Comparison of ENCODE assay signal across 19 cellular contexts in genomic region chr1:170910273-170910672, GRCh38. TPM values are rescaled to one million over a fixed set of nuclear protein-coding genes. Genes with fewer than 3 reads are reported as not detected.
DNase-seq lines count a peak whose midpoint lies in the region; ATAC-seq and TF ChIP-seq lines count a peak whose summit lies in the region.
"Had no signal": no experiment of that assay in that cellular context is flagged by ENCODE, and none has a peak within 500 bp of the region (broad histone marks: within the 10 kb centered on the region; RNA-seq: fewer than 3 reads in every experiment).

No MANE protein-coding gene starts in this region.

- H3K4me1 ChIP-seq in GM23248 (ENCODE audit: insufficient read depth) (peaks cover 17% of the 10 kb centered on the region), aorta (ENCODE audit: control insufficient read depth in 1 of 2, insufficient read depth in 2 of 2, low read length in 2 of 2) (no peaks in the 10 kb centered on the region)
- H3K4me1 ChIP-seq: lower lobe of right lung had no signal

- H3K79me2 ChIP-seq in GM23248 (ENCODE audit: insufficient read depth) = no peaks in the 10 kb centered on the region

- peak overlapping the region; percentile 63 for H3K27ac ChIP-seq in GM23248
- H3K27ac ChIP-seq in aorta (ENCODE audit: low read depth in 1 of 2, low read length in 2 of 2) = no peak overlapping the region
- H3K27ac ChIP-seq: lower lobe of right lung had no signal

- in situ Hi-C loops in GM23248 (cut with MboI) = no loop called here

- intact Hi-C loops in aorta (cut with DNase I) = no loop called here

- H3K27me3 ChIP-seq in GM23248 (replicated peaks; ENCODE audit: insufficient read depth) (no peaks in the 10 kb centered on the region), aorta (ENCODE audit: control insufficient read depth in 1 of 2, insufficient read depth in 2 of 2, low read length in 1 of 2) (no peaks in the 10 kb centered on the region)

- 0 out of 2 replicates have a peak overlapping the region, but pooled peaks have one; percentile 22 for H2AFZ ChIP-seq in GM23248

- no peak for TF ChIP-seq CTCF in fibroblast of the aortic adventitia (IDR thresholded peaks at IDR 0.05; ENCODE audit: insufficient read depth, low read length)

- H3F3A ChIP-seq in GM23248 (ENCODE audit: insufficient read depth) = peaks cover 25% of the 10 kb centered on the region

- no peak overlapping the region for H3K9ac ChIP-seq in GM23248

- H3K9me2 ChIP-seq in GM23248 (ENCODE audit: insufficient read depth) = no peaks in the 10 kb centered on the region

- H3K9me3 ChIP-seq in GM23248 (ENCODE audit: low read depth) = no peaks in the 10 kb centered on the region
- H3K9me3 ChIP-seq in aorta (ENCODE audit: control insufficient read depth, low read length) = no peaks in the 10 kb centered on the region
- H3K9me3 ChIP-seq: lower lobe of right lung had no signal

- H3K4me2 ChIP-seq in GM23248 (ENCODE audit: unreplicated experiment) = peak overlapping the region; percentile 37

- ATAC-seq in aorta (ENCODE audit: low FRiP score) = peak; percentile 38
- ATAC-seq in GM21360 (IDR thresholded peaks at IDR 0.05; ENCODE audit: unreplicated experiment) = no peak
- ATAC-seq: GM12878; lower lobe of right lung; naive thymus-derived CD4-positive, alpha-beta T cell had no signal

- H3K36me3 ChIP-seq in GM23248 (ENCODE audit: low read depth) = no peaks in the 10 kb centered on the region
- H3K36me3 ChIP-seq in aorta (ENCODE audit: control insufficient read depth in 1 of 2, insufficient read depth in 2 of 2, low read length in 1 of 2) = no peaks in the 10 kb centered on the region
- H3K36me3 ChIP-seq: lower lobe of right lung had no signal

- no peak overlapping the region for H3K4me3 ChIP-seq in GM23248
- no peak overlapping the region for H3K4me3 ChIP-seq in fibroblast of the aortic adventitia (ENCODE audit: low read depth, low read length)
- H3K4me3 ChIP-seq in aorta (ENCODE audit: low read length in 2 of 2) = no peak overlapping the region
- H3K4me3 ChIP-seq: GM12878, lower lobe of right lung had no signal

- DNase-seq in GM23248 = peak; percentile 86
- DNase-seq in amniotic epithelial cell (ENCODE audit: low read depth) = peak; percentile 67
- peak; percentile 73 for DNase-seq in fibroblast of the aortic adventitia (ENCODE audit: low read depth)
- no peak for DNase-seq in aorta
- no peak for DNase-seq in activated CD4-positive, alpha-beta T cell treated with anti-CD3 and anti-CD28 coated beads for 4 hours
- no peak for DNase-seq in NCI-H1105 (lab: John Stamatoyannopoulos, UW)
- DNase-seq: activated B cell treated with CpG ODN at 0.5 μM for 24 hours; CD4-positive, CD25-positive, alpha-beta regulatory T cell; H9; lower lobe of right lung; naive thymus-derived CD4-positive, alpha-beta T cell; NCI-H2171; NCI-H774; substantia nigra had no signal

- no peaks in the 10 kb centered on the region for H4K20me1 ChIP-seq in GM23248 (ENCODE audit: insufficient read depth)

RNA-seq across cellular contexts. Expression of gene MROH9, which starts 25.1 kb away (rescaled TPM):
- total RNA-seq in GM23248 (2014; rRNA removed; shearing (Covaris generic)) = 0.25 TPM in 1 of 2 replicates, not detected in the other
- polyA plus RNA-seq in GM23248 (2016; fragmentation: Nextera tagmentation; extraction: Ambion mirVana) (0.16 TPM in 1 of 2 replicates, not detected in the other), aorta (not detected)
- total RNA-seq in fibroblast of the aortic adventitia (ENCODE audit: low replicate concordance) (0.27 and 0.49 TPM in 2 replicates), aorta (under 1 TPM; 0.10 to 0.39 TPM)
- total RNA-seq: activated B cell treated with CpG ODN at 0.5 μM for 24 hours; activated CD8-positive, alpha-beta memory T cell treated with anti-CD3 and anti-CD28 coated beads for 36 hours; CD4-positive, CD25-positive, alpha-beta regulatory T cell; GM12878; H9; naive thymus-derived CD4-positive, alpha-beta T cell; pulmonary artery endothelial cell; T-helper 1 cell treated with Interleukin-12 subunit alpha and Interleukin-12 subunit beta and Interleukin-4 antibody, amounts not matched to agents 30 ng/mL and 1 ng/mL, for 36 hours had no signal
- polyA plus RNA-seq: CD4-positive, CD25-positive, alpha-beta regulatory T cell; GM12878; naive thymus-derived CD4-positive, alpha-beta T cell had no signal

Comparison
In these comparisons a context has a peak if more than half of its experiments do, and no peak if none do; other contexts are left out.
1. DNase-seq: peak in GM23248 (single experiment), amniotic epithelial cell (single experiment) and fibroblast of the aortic adventitia (single experiment); none in aorta (0 of 2), activated CD4-positive, alpha-beta T cell treated with anti-CD3 and anti-CD28 coated beads for 4 hours (0 of 2) and NCI-H1105 (single experiment).